Comparison of ENCODE assay signal across 31 cellular contexts in the genomic region with DNA sequence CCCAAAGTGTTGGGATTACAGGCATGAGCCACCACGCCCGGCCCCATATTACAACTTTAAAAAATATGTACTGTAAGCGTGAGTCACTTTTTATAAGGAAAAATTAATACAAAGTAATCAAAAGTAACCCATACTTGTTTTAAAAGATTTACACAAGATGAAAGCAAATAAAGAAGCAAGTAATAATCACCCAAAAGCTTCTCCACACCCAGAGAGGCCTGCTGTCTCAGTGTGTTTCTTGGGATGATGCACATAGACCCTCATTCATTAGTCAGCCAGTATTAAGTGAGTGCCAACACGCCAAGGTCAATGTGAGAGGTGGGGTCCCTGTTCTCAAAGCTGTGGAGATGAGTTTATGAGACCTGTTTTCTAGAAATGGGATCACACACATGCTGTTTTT. TPM values are rescaled to one million over a fixed set of nuclear protein-coding genes. Genes with fewer than 3 reads are reported as not detected.
"Had no signal": no experiment of that assay in that cellular context is flagged by ENCODE, and none has a peak within 500 bp of the region (broad histone marks: within the 10 kb centered on the region; RNA-seq: fewer than 3 reads in every experiment).

No MANE protein-coding gene starts in this region.

- H3K9me3 ChIP-seq: ascending aorta, Peyer's patch, SJCRH30 had no signal

- H3K27me3 Mint-ChIP-seq: activated CD4-positive, alpha-beta memory T cell treated with anti-CD3 and anti-CD28 coated beads, Interleukin-2, amount 10 ng/mL, durations not matched to agents 7 days and 5 days; activated CD8-positive, alpha-beta memory T cell treated with anti-CD3 and anti-CD28 coated beads, Interleukin-2, amount 10 ng/mL, durations not matched to agents 7 days and 5 days; activated naive CD4-positive, alpha-beta T cell treated with anti-CD3 and anti-CD28 coated beads, Interleukin-2, amount 50 U/mL, for 24 hours; activated naive CD8-positive, alpha-beta T cell treated with anti-CD3 and anti-CD28 coated beads, Interleukin-2, amount 10 ng/mL, durations not matched to agents 7 days and 5 days had no signal

- H3K9me3 Mint-ChIP-seq: activated CD4-positive, alpha-beta memory T cell treated with anti-CD3 and anti-CD28 coated beads, Interleukin-2, amount 10 ng/mL, durations not matched to agents 7 days and 5 days; activated naive CD4-positive, alpha-beta T cell treated with anti-CD3 and anti-CD28 coated beads, Interleukin-2, amount 50 U/mL, for 24 hours; activated naive CD8-positive, alpha-beta T cell treated with anti-CD3 and anti-CD28 coated beads, Interleukin-2, amount 10 ng/mL, durations not matched to agents 7 days and 5 days; activated T-helper 2 cell treated with anti-CD3 and anti-CD28 coated beads, Interferon-gamma antibody, Interleukin-2, Interleukin-4, amounts not matched to agents 10 μg/mL and 5 μg/mL and 100 μg/mL, durations not matched to agents 14 hours and 24 hours and 36 hours; T-helper 2 cell treated with Interferon-gamma antibody and Interleukin-4, amounts not matched to agents 5 μg/mL and 100 μg/mL, for 36 hours; WTC11 had no signal

- H3K27ac ChIP-seq: ascending aorta, Peyer's patch, SJCRH30, SK-N-MC had no signal

- H3K4me1 ChIP-seq: ascending aorta, Peyer's patch, SJCRH30 had no signal

- ATAC-seq: activated CD8-positive, alpha-beta memory T cell treated with anti-CD3 and anti-CD28 coated beads, Interleukin-2, amount 10 ng/mL, durations not matched to agents 7 days and 5 days; WTC11 had no signal

- H3K4me1 Mint-ChIP-seq: activated CD4-positive, alpha-beta memory T cell treated with anti-CD3 and anti-CD28 coated beads, Interleukin-2, amount 10 ng/mL, durations not matched to agents 7 days and 5 days; activated CD8-positive, alpha-beta memory T cell treated with anti-CD3 and anti-CD28 coated beads, Interleukin-2, amount 10 ng/mL, durations not matched to agents 7 days and 5 days; activated naive CD4-positive, alpha-beta T cell treated with anti-CD3 and anti-CD28 coated beads, Interleukin-2, amount 50 U/mL, for 24 hours had no signal

- H3K27ac Mint-ChIP-seq: activated CD4-positive, alpha-beta memory T cell treated with anti-CD3 and anti-CD28 coated beads, Interleukin-2, amount 10 ng/mL, durations not matched to agents 7 days and 5 days; activated naive CD4-positive, alpha-beta T cell treated with anti-CD3 and anti-CD28 coated beads, Interleukin-2, amount 50 U/mL, for 24 hours; activated naive CD8-positive, alpha-beta T cell treated with anti-CD3 and anti-CD28 coated beads, Interleukin-2, amount 10 ng/mL, durations not matched to agents 7 days and 5 days; activated T-helper 2 cell treated with anti-CD3 and anti-CD28 coated beads, Interferon-gamma antibody, Interleukin-2, Interleukin-4, amounts not matched to agents 10 μg/mL and 5 μg/mL and 100 μg/mL, durations not matched to agents 14 hours and 24 hours and 36 hours; T-helper 2 cell treated with Interferon-gamma antibody and Interleukin-4, amounts not matched to agents 5 μg/mL and 100 μg/mL, for 36 hours had no signal

- H3K27me3 ChIP-seq: ascending aorta, Peyer's patch, SJCRH30 had no signal

- DNase-seq: activated CD4-positive, alpha-beta memory T cell treated with anti-CD3 and anti-CD28 coated beads, Interleukin-2, amount 10 ng/mL, durations not matched to agents 7 days and 5 days; activated CD4-positive, alpha-beta T cell treated with anti-CD3 and anti-CD28 coated beads for 4 hours; activated CD4-positive, alpha-beta T cell treated with anti-CD3 and anti-CD28 coated beads, Interleukin-2, amount 50 U/mL, for 1 hour; activated CD4-positive, CD25-positive, alpha-beta regulatory T cell treated with anti-CD3 and anti-CD28 coated beads, Interleukin-2, amount 50 U/mL, for 72 hours; activated CD8-positive, alpha-beta memory T cell treated with anti-CD3 and anti-CD28 coated beads for 24 hours; activated CD8-positive, alpha-beta memory T cell treated with anti-CD3 and anti-CD28 coated beads, Interleukin-2, amount 10 ng/mL, durations not matched to agents 7 days and 5 days; activated CD8-positive, alpha-beta memory T cell treated with anti-CD3 and anti-CD28 coated beads, Interleukin-2, amount 50 U/mL, for 48 hours; activated gamma-delta T cell; activated naive CD4-positive, alpha-beta T cell treated with Interleukin-2 at 50 U/mL for 16 hours; activated naive CD8-positive, alpha-beta T cell treated with anti-CD3 and anti-CD28 coated beads, Interleukin-2, amount 10 ng/mL, durations not matched to agents 7 days and 5 days; amygdala; Karpas-422; KBM-7; NCI-H1105; NCI-H1417 treated with DMSO at 0.1 percent for 48 hours; NCI-H187 treated with DMSO at 0.1 percent for 48 hours; NCI-H2081; NCI-H226; NCI-H446 treated with DMSO at 0.1 percent for 48 hours; NCI-H524 treated with DMSO at 0.1 percent for 48 hours; Peyer's patch; RPMI8226; SHP77; SJCRH30 had no signal

- H3K4me3 ChIP-seq: ascending aorta, Peyer's patch, SJCRH30, SK-N-MC had no signal

- H3K4me3 Mint-ChIP-seq: activated CD4-positive, alpha-beta memory T cell treated with anti-CD3 and anti-CD28 coated beads, Interleukin-2, amount 10 ng/mL, durations not matched to agents 7 days and 5 days; activated CD8-positive, alpha-beta memory T cell treated with anti-CD3 and anti-CD28 coated beads, Interleukin-2, amount 10 ng/mL, durations not matched to agents 7 days and 5 days; activated naive CD4-positive, alpha-beta T cell treated with anti-CD3 and anti-CD28 coated beads, Interleukin-2, amount 50 U/mL, for 24 hours; activated naive CD8-positive, alpha-beta T cell treated with anti-CD3 and anti-CD28 coated beads, Interleukin-2, amount 10 ng/mL, durations not matched to agents 7 days and 5 days; T-helper 2 cell treated with Interferon-gamma antibody and Interleukin-4, amounts not matched to agents 5 μg/mL and 100 μg/mL, for 36 hours; WTC11 had no signal

RNA-seq across cellular contexts. Expression of gene CAND2, which starts 32.9 kb away (rescaled TPM):
- total RNA-seq: MCF 10A had no signal
